In the genomic region with DNA sequence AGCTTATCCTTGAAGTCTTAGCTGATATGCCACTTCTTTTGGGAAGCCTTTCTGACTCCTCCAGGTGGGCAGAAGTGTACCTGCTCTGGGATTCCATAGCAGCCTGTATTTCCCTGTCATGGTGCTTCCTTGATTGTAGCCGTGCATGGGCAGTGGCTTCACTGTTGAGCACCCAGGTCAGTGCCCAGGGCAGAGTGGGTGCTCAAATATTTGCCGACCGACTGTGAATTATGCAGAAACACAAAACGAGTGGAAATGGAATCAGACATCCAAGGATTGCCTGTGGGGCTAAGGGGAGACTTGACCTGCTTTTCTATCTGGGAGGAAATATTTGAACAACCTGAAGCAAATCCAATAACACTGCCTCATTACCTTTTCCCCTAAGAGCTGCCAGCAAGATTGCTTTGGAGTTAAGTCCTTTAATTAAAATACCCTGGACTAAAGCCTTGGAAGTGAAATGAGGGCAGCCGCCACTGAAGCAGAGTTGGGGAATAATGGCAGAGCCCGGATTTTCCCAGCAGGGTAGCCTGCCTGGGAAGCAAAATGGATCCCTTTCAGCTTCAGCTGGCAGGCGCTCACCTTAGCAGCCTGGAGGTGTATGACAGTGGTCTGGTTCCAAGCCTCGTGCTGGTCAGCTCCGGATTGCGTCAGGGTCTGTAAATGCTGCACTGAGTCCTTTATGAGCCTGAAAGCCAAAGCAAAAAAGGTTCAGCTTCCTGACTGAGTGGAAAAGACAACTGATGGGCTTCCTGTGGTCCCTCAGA, we compare ENCODE assay signal across 1 cellular context.
TF ChIP-seq lines count a peak whose summit lies in the region.

No MANE protein-coding gene starts in this region.

TF ChIP-seq in GM23338, 12 proteins besides CTCF, POLR2A, EP300 and RAD21 (continued from another document):
- TF ChIP-seq REST (IDR thresholded peaks at IDR 0.05; ENCODE audit: unreplicated experiment), result peak; percentile 49
